ENCODE assay signal across 11 cellular contexts in genomic region chr17:32009262-32009542, GRCh38. TPM values are rescaled to one million over a fixed set of nuclear protein-coding genes. Genes with fewer than 3 reads are reported as not detected.
A peak's percentile ranks its signal among the peaks of the same experiment; 100 is the strongest.
DNase-seq lines count a peak whose midpoint lies in the region; ATAC-seq and TF ChIP-seq lines count a peak whose summit lies in the region.
"Had no signal": no experiment of that assay in that cellular context is flagged by ENCODE, and none has a peak within 500 bp of the region (broad histone marks: within the 10 kb centered on the region; RNA-seq: fewer than 3 reads in every experiment).

No MANE protein-coding gene starts in this region.

- WGBS in stomach, 5 donors, result 87 to 98% (median 96%) methylated on average over 2 of the region's 2 CpGs
- WGBS in aorta, 2 donors, result 96 to 98% methylated on average over 2 of the region's 2 CpGs

- no peak for TF ChIP-seq CTCF in stomach (IDR thresholded peaks at IDR 0.05)

- H3K9me3 Mint-ChIP-seq in activated T-cell treated with anti-CD3 and anti-CD28 coated beads, Interleukin-2, amount 50 U/mL, for 72 hours, result no peaks in the 10 kb centered on the region
- H3K9me3 Mint-ChIP-seq in activated T-helper 1 cell treated with anti-CD3 and anti-CD28 coated beads, Interleukin-12 subunit alpha, Interleukin-12 subunit beta, Interleukin-2, Interleukin-4 antibody, amounts not matched to agents 30 ng/mL and 10 ng/mL and 1 ng/mL, durations not matched to agents 14 hours and 24 hours and 36 hours, result no peaks in the 10 kb centered on the region

- H3K9ac ChIP-seq in iPS-18a (ENCODE audit: low read length), result no peak overlapping the region

- H3K27me3 Mint-ChIP-seq in activated T-cell treated with anti-CD3 and anti-CD28 coated beads, Interleukin-2, amount 50 U/mL, for 72 hours (ENCODE audit: low read depth), result no peaks in the 10 kb centered on the region
- no peaks in the 10 kb centered on the region for H3K27me3 Mint-ChIP-seq in activated T-helper 1 cell treated with anti-CD3 and anti-CD28 coated beads, Interleukin-12 subunit alpha, Interleukin-12 subunit beta, Interleukin-2, Interleukin-4 antibody, amounts not matched to agents 30 ng/mL and 10 ng/mL and 1 ng/mL, durations not matched to agents 14 hours and 24 hours and 36 hours (ENCODE audit: insufficient read depth)

- H3K27ac ChIP-seq in iPS-18a (ENCODE audit: low read length) (no peak overlapping the region), stomach (no peak overlapping the region), aorta (ENCODE audit: low read depth in 1 of 2, low read length in 2 of 2) (no peak overlapping the region)
- H3K27ac ChIP-seq: vagina had no signal

- H3K36me3 ChIP-seq in iPS-18a (ENCODE audit: control insufficient read depth, low read depth, low read length), result no peaks in the 10 kb centered on the region
- no peaks in the 10 kb centered on the region for H3K36me3 ChIP-seq in stomach
- H3K36me3 ChIP-seq in aorta (ENCODE audit: control insufficient read depth in 1 of 2, insufficient read depth in 2 of 2, low read length in 1 of 2), result no peaks in the 10 kb centered on the region
- H3K36me3 ChIP-seq: vagina had no signal

- intact Hi-C loops in activated T-helper 1 cell treated with anti-CD3 and anti-CD28 coated beads, Interleukin-12 subunit alpha, Interleukin-12 subunit beta, Interleukin-2, Interleukin-4 antibody, amounts not matched to agents 30 ng/mL and 10 ng/mL and 1 ng/mL, durations not matched to agents 14 hours and 24 hours and 36 hours (cut with micrococcal nuclease), result loop anchor here (1.0 to 5.0 kb wide), 3 partner anchors 12 to 433 kb away; partner anchors contain the start of genes PSMD11 and ZNF207
- intact Hi-C loops in stomach (cut with DNase I; ENCODE audit: low total_unique reads), result no loop called here
- intact Hi-C loops in aorta (cut with DNase I), result loop anchor here (5.0 to 10.0 kb wide), 2 partner anchors 128 to 136 kb away; partner anchors contain the start of gene RHOT1 (in 1 of the 2)

- H3K36me3 Mint-ChIP-seq in activated T-cell treated with anti-CD3 and anti-CD28 coated beads, Interleukin-2, amount 50 U/mL, for 72 hours (ENCODE audit: insufficient read depth in 2 of 2), result peaks cover 2 to 9% of the 10 kb centered on the region in 2 donors
- peaks cover 13% of the 10 kb centered on the region for H3K36me3 Mint-ChIP-seq in activated T-helper 1 cell treated with anti-CD3 and anti-CD28 coated beads, Interleukin-12 subunit alpha, Interleukin-12 subunit beta, Interleukin-2, Interleukin-4 antibody, amounts not matched to agents 30 ng/mL and 10 ng/mL and 1 ng/mL, durations not matched to agents 14 hours and 24 hours and 36 hours (ENCODE audit: low read depth)

- H3K4me1 Mint-ChIP-seq in activated T-cell treated with anti-CD3 and anti-CD28 coated beads, Interleukin-2, amount 50 U/mL, for 72 hours (ENCODE audit: low read depth), result peaks cover 46% of the 10 kb centered on the region
- H3K4me1 Mint-ChIP-seq in activated T-helper 1 cell treated with anti-CD3 and anti-CD28 coated beads, Interleukin-12 subunit alpha, Interleukin-12 subunit beta, Interleukin-2, Interleukin-4 antibody, amounts not matched to agents 30 ng/mL and 10 ng/mL and 1 ng/mL, durations not matched to agents 14 hours and 24 hours and 36 hours (ENCODE audit: low read depth), result peaks cover 46% of the 10 kb centered on the region

- TF ChIP-seq POLR2A in stomach (IDR thresholded peaks at IDR 0.05), result no peak

- H3K9me3 ChIP-seq in iPS-18a (ENCODE audit: control insufficient read depth, low read depth, low read length), result no peaks in the 10 kb centered on the region
- no peaks in the 10 kb centered on the region for H3K9me3 ChIP-seq in stomach
- H3K9me3 ChIP-seq in aorta (ENCODE audit: control insufficient read depth, low read length), result no peaks in the 10 kb centered on the region
- H3K9me3 ChIP-seq: vagina had no signal

- DNase-seq in activated T-cell treated with anti-CD3 and anti-CD28 coated beads, Interleukin-2, amount 50 U/mL, for 72 hours, result no peak
- no peak for DNase-seq in activated T-cell treated with anti-CD3 and anti-CD28 coated beads, Interleukin-2, amount 50 U/mL, for 1 hour
- no peak for DNase-seq in activated T-helper 1 cell treated with anti-CD3 and anti-CD28 coated beads, Interleukin-12 subunit alpha, Interleukin-12 subunit beta, Interleukin-2, Interleukin-4 antibody, amounts not matched to agents 30 ng/mL and 10 ng/mL and 1 ng/mL, durations not matched to agents 14 hours and 24 hours and 36 hours (ENCODE audit: low spot score)
- DNase-seq in stomach (no peak), aorta (no peak), NCI-H146 treated with DMSO at 0.1 percent for 48 hours (lab: John Stamatoyannopoulos, UW; ENCODE audit: unreplicated experiment) (no peak)
- DNase-seq: AML-193, kidney glomerular epithelial cell had no signal

- peak overlapping the region; percentile 97 for H3K4me3 ChIP-seq in iPS-18a (ENCODE audit: low read length)
- peak overlapping the region; percentile 74 to 97 (median 90) for H3K4me3 ChIP-seq in stomach
- peak overlapping the region in 1 of 2 donors; percentile 74 for H3K4me3 ChIP-seq in aorta (ENCODE audit: low read length in 2 of 2)

- H3K4me1 ChIP-seq in iPS-18a (ENCODE audit: control insufficient read depth, low read depth, low read length) (peaks cover 6% of the 10 kb centered on the region), stomach (peaks cover 7 to 47% (median 29%) of the 10 kb centered on the region in 4 donors), aorta (ENCODE audit: control insufficient read depth in 1 of 2, insufficient read depth in 2 of 2, low read length in 2 of 2) (no peaks in the 10 kb centered on the region)

- H3K4me3 Mint-ChIP-seq in activated T-cell treated with anti-CD3 and anti-CD28 coated beads, Interleukin-2, amount 50 U/mL, for 72 hours, result peak overlapping the region; percentile 96 to 99
- H3K4me3 Mint-ChIP-seq in activated T-helper 1 cell treated with anti-CD3 and anti-CD28 coated beads, Interleukin-12 subunit alpha, Interleukin-12 subunit beta, Interleukin-2, Interleukin-4 antibody, amounts not matched to agents 30 ng/mL and 10 ng/mL and 1 ng/mL, durations not matched to agents 14 hours and 24 hours and 36 hours, result peak overlapping the region; percentile 93

- H3K27me3 ChIP-seq in iPS-18a (ENCODE audit: control insufficient read depth, insufficient read depth, low read length) (peaks cover 9% of the 10 kb centered on the region), stomach (no peaks in the 10 kb centered on the region), aorta (ENCODE audit: control insufficient read depth in 1 of 2, insufficient read depth in 2 of 2, low read length in 1 of 2) (no peaks in the 10 kb centered on the region)
- H3K27me3 ChIP-seq: vagina had no signal

- TF ChIP-seq EP300 in stomach (IDR thresholded peaks at IDR 0.05), result no peak

- no peak for ATAC-seq in activated T-cell treated with anti-CD3 and anti-CD28 coated beads, Interleukin-2, amount 50 U/mL, for 72 hours (replicated peaks in 1 of 2)
- no peak for ATAC-seq in HG02798 (IDR thresholded peaks at IDR 0.05; ENCODE audit: poor library complexity, unreplicated experiment)
- ATAC-seq in aorta (ENCODE audit: low FRiP score), result no peak

- peak overlapping the region; percentile 96 for H3K27ac Mint-ChIP-seq in activated T-cell treated with anti-CD3 and anti-CD28 coated beads, Interleukin-2, amount 50 U/mL, for 72 hours
- H3K27ac Mint-ChIP-seq in activated T-helper 1 cell treated with anti-CD3 and anti-CD28 coated beads, Interleukin-12 subunit alpha, Interleukin-12 subunit beta, Interleukin-2, Interleukin-4 antibody, amounts not matched to agents 30 ng/mL and 10 ng/mL and 1 ng/mL, durations not matched to agents 14 hours and 24 hours and 36 hours, result peak overlapping the region; percentile 90

RNA-seq across cellular contexts. Expression of gene LRRC37B, which starts 2.0 kb away (rescaled TPM):
- 10 to 100 TPM; 41.8 to 48.6 TPM for total RNA-seq in activated T-cell treated with anti-CD3 and anti-CD28 coated beads, Interleukin-2, amount 50 U/mL, for 72 hours
- total RNA-seq in activated T-helper 1 cell treated with anti-CD3 and anti-CD28 coated beads, Interleukin-12 subunit alpha, Interleukin-12 subunit beta, Interleukin-2, Interleukin-4 antibody, amounts not matched to agents 30 ng/mL and 10 ng/mL and 1 ng/mL, durations not matched to agents 14 hours and 24 hours and 36 hours, result 16.7 and 22.7 TPM in 2 replicates
- total RNA-seq in stomach, result 100 to 1,000 TPM in 1 of 5 donors, 10 to 100 TPM in 3, 1 to 10 TPM in 1; 3.2 to 132 (median 37.4) TPM
- polyA plus RNA-seq in stomach, result 10 to 100 TPM in 1 of 3 donors, 1 to 10 TPM in 2; 7.6 to 11.8 (median 8.9) TPM
- total RNA-seq in aorta, result 10 to 100 TPM; 15.4 to 30.2 TPM
- polyA plus RNA-seq in aorta, result 10 to 100 TPM in 1 of 2 donors, 1 to 10 TPM in 1; 5.6 to 13.6 TPM
